Comparison of ENCODE assay signal across 37 cellular contexts in genomic region chr21:25879203-25879602, GRCh38.
"Had no signal": no experiment of that assay in that cellular context is flagged by ENCODE, and none has a peak within 500 bp of the region (broad histone marks: within the 10 kb centered on the region; RNA-seq: fewer than 3 reads in every experiment).

No MANE protein-coding gene starts in this region.

- H3K27ac ChIP-seq: brain microvascular endothelial cell, KMS-11, Peyer's patch, SJSA1 had no signal

- ATAC-seq: activated CD8-positive, alpha-beta T cell treated with anti-CD3 and anti-CD28 coated beads for 36 hours; activated T-cell treated with anti-CD3 and anti-CD28 coated beads, Interleukin-2, amount 50 U/mL, for 72 hours; activated T-helper 17 cell treated with anti-CD3 and anti-CD28 coated beads, Interleukin-2, amount 50 U/mL, for 72 hours had no signal

- H3K27ac Mint-ChIP-seq: activated CD4-positive, alpha-beta T cell treated with anti-CD3 and anti-CD28 coated beads, Interleukin-2, amount 10 ng/mL, durations not matched to agents 24 days and 14 days; activated CD8-positive, alpha-beta T cell treated with anti-CD3 and anti-CD28 coated beads for 36 hours; activated naive CD8-positive, alpha-beta T cell treated with anti-CD3 and anti-CD28 coated beads for 36 hours; activated T-cell treated with anti-CD3 and anti-CD28 coated beads, Interleukin-2, amount 50 U/mL, for 72 hours; activated T-helper 17 cell treated with anti-CD3 and anti-CD28 coated beads, Interleukin-2, amount 50 U/mL, for 72 hours; T-helper 1 cell treated with Interleukin-12 subunit alpha and Interleukin-12 subunit beta and Interleukin-4 antibody, amounts not matched to agents 30 μg/mL and 1 μg/mL, for 36 hours; T-helper 2 cell treated with Interferon-gamma antibody and Interleukin-4, amounts not matched to agents 5 μg/mL and 100 μg/mL, for 36 hours had no signal

- H3K4me3 ChIP-seq: Peyer's patch, SJSA1 had no signal

- H3K27me3 ChIP-seq: brain microvascular endothelial cell, Peyer's patch, SJSA1 had no signal

- H3K27me3 Mint-ChIP-seq: activated CD4-positive, alpha-beta T cell treated with anti-CD3 and anti-CD28 coated beads, Interleukin-2, amount 10 ng/mL, durations not matched to agents 24 days and 14 days; activated CD8-positive, alpha-beta T cell treated with anti-CD3 and anti-CD28 coated beads for 36 hours; activated naive CD8-positive, alpha-beta T cell treated with anti-CD3 and anti-CD28 coated beads for 36 hours; activated T-helper 17 cell treated with anti-CD3 and anti-CD28 coated beads, Interleukin-2, amount 50 U/mL, for 72 hours had no signal

- H3K4me1 ChIP-seq: Peyer's patch had no signal

- H3K9me3 Mint-ChIP-seq: activated CD4-positive, alpha-beta T cell treated with anti-CD3 and anti-CD28 coated beads, Interleukin-2, amount 10 ng/mL, durations not matched to agents 24 days and 14 days; activated CD8-positive, alpha-beta T cell treated with anti-CD3 and anti-CD28 coated beads for 36 hours; activated naive CD8-positive, alpha-beta T cell treated with anti-CD3 and anti-CD28 coated beads for 36 hours; activated T-cell treated with anti-CD3 and anti-CD28 coated beads, Interleukin-2, amount 50 U/mL, for 72 hours; activated T-helper 17 cell treated with anti-CD3 and anti-CD28 coated beads, Interleukin-2, amount 50 U/mL, for 72 hours; T-helper 1 cell treated with Interleukin-12 subunit alpha and Interleukin-12 subunit beta and Interleukin-4 antibody, amounts not matched to agents 30 μg/mL and 1 μg/mL, for 36 hours; T-helper 2 cell treated with Interferon-gamma antibody and Interleukin-4, amounts not matched to agents 5 μg/mL and 100 μg/mL, for 36 hours had no signal

- FAIRE-seq: TTC549 had no signal

- H3K9ac ChIP-seq: KMS-11, SK-N-SH had no signal

- H3K9me3 ChIP-seq: Peyer's patch, SJSA1, SK-N-SH had no signal

- H3K4me2 ChIP-seq: KMS-11, SK-N-SH had no signal

- DNase-seq: activated CD4-positive, alpha-beta T cell treated with anti-CD3 and anti-CD28 coated beads, Interleukin-2, amount 10 ng/mL, durations not matched to agents 24 days and 14 days; activated CD4-positive, alpha-beta T cell treated with anti-CD3 and anti-CD28 coated beads, Interleukin-2, amount 50 U/mL, for 4 hours; activated CD8-positive, alpha-beta T cell treated with anti-CD3 and anti-CD28 coated beads for 36 hours; activated effector memory CD4-positive, alpha-beta T cell treated with anti-CD3 and anti-CD28 coated beads, Interleukin-2, amount 50 U/mL, for 16 hours; activated naive CD4-positive, alpha-beta T cell; activated naive CD4-positive, alpha-beta T cell treated with anti-CD3 and anti-CD28 coated beads, Interleukin-2, amount 50 U/mL, for 16 hours; activated naive CD8-positive, alpha-beta T cell treated with anti-CD3 and anti-CD28 coated beads for 36 hours; activated T-cell treated with anti-CD3 and anti-CD28 coated beads, Interleukin-2, amount 50 U/mL, for 1 hour; activated T-cell treated with anti-CD3 and anti-CD28 coated beads, Interleukin-2, amount 50 U/mL, for 72 hours; amniotic stem cell; aorta; brain microvascular endothelial cell; MM.1S; MV-4-11; NCI-H1092; NCI-H1417; NCI-H146; NCI-H187; NCI-H2029 treated with DMSO at 0.1 percent for 48 hours; NCI-H2107; NCI-H2171; NCI-H2227 treated with DMSO at 0.1 percent for 48 hours; NCI-H446; NCI-H510A treated with DMSO at 0.1 percent for 48 hours; NCI-H526 treated with DMSO at 0.1 percent for 48 hours; NCI-H774; PC-3; Peyer's patch; RPMI8226; SHP77 treated with DMSO at 0.1 percent for 48 hours; SK-N-SH had no signal

- H3K4me3 Mint-ChIP-seq: activated CD4-positive, alpha-beta T cell treated with anti-CD3 and anti-CD28 coated beads, Interleukin-2, amount 10 ng/mL, durations not matched to agents 24 days and 14 days; activated CD8-positive, alpha-beta T cell treated with anti-CD3 and anti-CD28 coated beads for 36 hours; activated naive CD8-positive, alpha-beta T cell treated with anti-CD3 and anti-CD28 coated beads for 36 hours; activated T-cell treated with anti-CD3 and anti-CD28 coated beads, Interleukin-2, amount 50 U/mL, for 72 hours; activated T-helper 17 cell treated with anti-CD3 and anti-CD28 coated beads, Interleukin-2, amount 50 U/mL, for 72 hours; T-helper 1 cell treated with Interleukin-12 subunit alpha and Interleukin-12 subunit beta and Interleukin-4 antibody, amounts not matched to agents 30 μg/mL and 1 μg/mL, for 36 hours; T-helper 2 cell treated with Interferon-gamma antibody and Interleukin-4, amounts not matched to agents 5 μg/mL and 100 μg/mL, for 36 hours had no signal

- H3K4me1 Mint-ChIP-seq: activated CD4-positive, alpha-beta T cell treated with anti-CD3 and anti-CD28 coated beads, Interleukin-2, amount 10 ng/mL, durations not matched to agents 24 days and 14 days; activated naive CD8-positive, alpha-beta T cell treated with anti-CD3 and anti-CD28 coated beads for 36 hours; activated T-helper 17 cell treated with anti-CD3 and anti-CD28 coated beads, Interleukin-2, amount 50 U/mL, for 72 hours had no signal
